1 cellular context compared by ENCODE assay signal in the genomic region with DNA sequence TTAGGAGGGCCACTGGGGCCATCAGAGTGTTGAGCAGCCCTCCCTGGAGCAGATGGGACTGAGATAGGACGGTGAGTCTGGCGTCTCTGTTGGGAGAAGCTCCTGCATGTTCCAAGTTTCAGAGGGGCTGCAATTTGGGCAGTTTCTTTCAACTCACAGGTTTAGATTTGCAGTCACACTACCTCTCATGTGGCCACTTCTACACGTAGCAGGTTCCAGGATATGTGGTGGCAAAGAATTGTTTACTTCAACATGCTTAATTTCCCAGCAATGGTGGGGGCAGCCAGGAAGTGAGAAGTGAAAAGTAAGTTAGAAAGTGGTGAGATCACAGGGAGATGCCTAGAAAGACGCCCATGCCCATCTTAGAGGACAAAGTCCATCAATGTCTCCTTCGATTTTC.
TF ChIP-seq lines count a peak whose summit lies in the region.

No MANE protein-coding gene starts in this region.

TF ChIP-seq in GM23338, 12 proteins besides CTCF, POLR2A, EP300 and RAD21 (continued from another document):
- TF ChIP-seq, protein P1, sequence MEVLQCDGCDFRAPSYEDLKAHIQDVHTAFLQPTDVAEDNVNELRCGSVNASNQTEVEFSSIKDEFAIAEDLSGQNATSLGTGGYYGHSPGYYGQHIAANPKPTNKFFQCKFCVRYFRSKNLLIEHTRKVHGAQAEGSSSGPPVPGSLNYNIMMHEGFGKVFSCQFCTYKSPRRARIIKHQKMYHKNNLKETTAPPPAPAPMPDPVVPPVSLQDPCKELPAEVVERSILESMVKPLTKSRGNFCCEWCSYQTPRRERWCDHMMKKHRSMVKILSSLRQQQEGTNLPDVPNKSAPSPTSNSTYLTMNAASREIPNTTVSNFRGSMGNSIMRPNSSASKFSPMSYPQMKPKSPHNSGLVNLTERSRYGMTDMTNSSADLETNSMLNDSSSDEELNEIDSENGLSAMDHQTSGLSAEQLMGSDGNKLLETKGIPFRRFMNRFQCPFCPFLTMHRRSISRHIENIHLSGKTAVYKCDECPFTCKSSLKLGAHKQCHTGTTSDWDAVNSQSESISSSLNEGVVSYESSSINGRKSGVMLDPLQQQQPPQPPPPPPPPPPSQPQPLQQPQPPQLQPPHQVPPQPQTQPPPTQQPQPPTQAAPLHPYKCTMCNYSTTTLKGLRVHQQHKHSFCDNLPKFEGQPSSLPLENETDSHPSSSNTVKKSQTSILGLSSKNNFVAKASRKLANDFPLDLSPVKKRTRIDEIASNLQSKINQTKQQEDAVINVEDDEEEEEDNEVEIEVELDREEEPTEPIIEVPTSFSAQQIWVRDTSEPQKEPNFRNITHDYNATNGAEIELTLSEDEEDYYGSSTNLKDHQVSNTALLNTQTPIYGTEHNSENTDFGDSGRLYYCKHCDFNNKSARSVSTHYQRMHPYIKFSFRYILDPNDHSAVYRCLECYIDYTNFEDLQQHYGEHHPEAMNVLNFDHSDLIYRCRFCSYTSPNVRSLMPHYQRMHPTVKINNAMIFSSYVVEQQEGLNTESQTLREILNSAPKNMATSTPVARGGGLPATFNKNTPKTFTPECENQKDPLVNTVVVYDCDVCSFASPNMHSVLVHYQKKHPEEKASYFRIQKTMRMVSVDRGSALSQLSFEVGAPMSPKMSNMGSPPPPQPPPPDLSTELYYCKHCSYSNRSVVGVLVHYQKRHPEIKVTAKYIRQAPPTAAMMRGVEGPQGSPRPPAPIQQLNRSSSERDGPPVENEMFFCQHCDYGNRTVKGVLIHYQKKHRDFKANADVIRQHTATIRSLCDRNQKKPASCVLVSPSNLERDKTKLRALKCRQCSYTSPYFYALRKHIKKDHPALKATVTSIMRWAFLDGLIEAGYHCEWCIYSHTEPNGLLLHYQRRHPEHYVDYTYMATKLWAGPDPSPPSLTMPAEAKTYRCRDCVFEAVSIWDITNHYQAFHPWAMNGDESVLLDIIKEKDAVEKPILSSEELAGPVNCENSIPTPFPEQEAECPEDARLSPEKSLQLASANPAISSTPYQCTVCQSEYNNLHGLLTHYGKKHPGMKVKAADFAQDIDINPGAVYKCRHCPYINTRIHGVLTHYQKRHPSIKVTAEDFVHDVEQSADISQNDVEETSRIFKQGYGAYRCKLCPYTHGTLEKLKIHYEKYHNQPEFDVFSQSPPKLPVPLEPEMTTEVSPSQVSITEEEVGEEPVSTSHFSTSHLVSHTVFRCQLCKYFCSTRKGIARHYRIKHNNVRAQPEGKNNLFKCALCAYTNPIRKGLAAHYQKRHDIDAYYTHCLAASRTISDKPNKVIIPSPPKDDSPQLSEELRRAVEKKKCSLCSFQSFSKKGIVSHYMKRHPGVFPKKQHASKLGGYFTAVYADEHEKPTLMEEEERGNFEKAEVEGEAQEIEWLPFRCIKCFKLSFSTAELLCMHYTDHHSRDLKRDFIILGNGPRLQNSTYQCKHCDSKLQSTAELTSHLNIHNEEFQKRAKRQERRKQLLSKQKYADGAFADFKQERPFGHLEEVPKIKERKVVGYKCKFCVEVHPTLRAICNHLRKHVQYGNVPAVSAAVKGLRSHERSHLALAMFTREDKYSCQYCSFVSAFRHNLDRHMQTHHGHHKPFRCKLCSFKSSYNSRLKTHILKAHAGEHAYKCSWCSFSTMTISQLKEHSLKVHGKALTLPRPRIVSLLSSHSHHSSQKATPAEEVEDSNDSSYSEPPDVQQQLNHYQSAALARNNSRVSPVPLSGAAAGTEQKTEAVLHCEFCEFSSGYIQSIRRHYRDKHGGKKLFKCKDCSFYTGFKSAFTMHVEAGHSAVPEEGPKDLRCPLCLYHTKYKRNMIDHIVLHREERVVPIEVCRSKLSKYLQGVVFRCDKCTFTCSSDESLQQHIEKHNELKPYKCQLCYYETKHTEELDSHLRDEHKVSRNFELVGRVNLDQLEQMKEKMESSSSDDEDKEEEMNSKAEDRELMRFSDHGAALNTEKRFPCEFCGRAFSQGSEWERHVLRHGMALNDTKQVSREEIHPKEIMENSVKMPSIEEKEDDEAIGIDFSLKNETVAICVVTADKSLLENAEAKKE (CRISPR knock-in tag; IDR thresholded peaks at IDR 0.05) = no peak
- TF ChIP-seq NANOG (IDR thresholded peaks at IDR 0.05; ENCODE audit: borderline replicate concordance) (no peak), CREB1 (CRISPR knock-in tag; IDR thresholded peaks at IDR 0.05; ENCODE audit: low read depth) (no peak), STAT1 (IDR thresholded peaks at IDR 0.05; ENCODE audit: unreplicated experiment) (no peak), ZNF114 (CRISPR knock-in tag; IDR thresholded peaks at IDR 0.05) (no peak), POLR2AphosphoS5 (IDR thresholded peaks at IDR 0.05; ENCODE audit: low read depth) (no peak), ZNF331 (CRISPR knock-in tag; IDR thresholded peaks at IDR 0.05; ENCODE audit: low read depth) (no peak), EZH2 (IDR thresholded peaks at IDR 0.05; ENCODE audit: low read depth, unreplicated experiment) (no peak), EZH2phosphoT487 (IDR thresholded peaks at IDR 0.05; ENCODE audit: unreplicated experiment) (no peak)
- TF ChIP-seq, protein P2, sequence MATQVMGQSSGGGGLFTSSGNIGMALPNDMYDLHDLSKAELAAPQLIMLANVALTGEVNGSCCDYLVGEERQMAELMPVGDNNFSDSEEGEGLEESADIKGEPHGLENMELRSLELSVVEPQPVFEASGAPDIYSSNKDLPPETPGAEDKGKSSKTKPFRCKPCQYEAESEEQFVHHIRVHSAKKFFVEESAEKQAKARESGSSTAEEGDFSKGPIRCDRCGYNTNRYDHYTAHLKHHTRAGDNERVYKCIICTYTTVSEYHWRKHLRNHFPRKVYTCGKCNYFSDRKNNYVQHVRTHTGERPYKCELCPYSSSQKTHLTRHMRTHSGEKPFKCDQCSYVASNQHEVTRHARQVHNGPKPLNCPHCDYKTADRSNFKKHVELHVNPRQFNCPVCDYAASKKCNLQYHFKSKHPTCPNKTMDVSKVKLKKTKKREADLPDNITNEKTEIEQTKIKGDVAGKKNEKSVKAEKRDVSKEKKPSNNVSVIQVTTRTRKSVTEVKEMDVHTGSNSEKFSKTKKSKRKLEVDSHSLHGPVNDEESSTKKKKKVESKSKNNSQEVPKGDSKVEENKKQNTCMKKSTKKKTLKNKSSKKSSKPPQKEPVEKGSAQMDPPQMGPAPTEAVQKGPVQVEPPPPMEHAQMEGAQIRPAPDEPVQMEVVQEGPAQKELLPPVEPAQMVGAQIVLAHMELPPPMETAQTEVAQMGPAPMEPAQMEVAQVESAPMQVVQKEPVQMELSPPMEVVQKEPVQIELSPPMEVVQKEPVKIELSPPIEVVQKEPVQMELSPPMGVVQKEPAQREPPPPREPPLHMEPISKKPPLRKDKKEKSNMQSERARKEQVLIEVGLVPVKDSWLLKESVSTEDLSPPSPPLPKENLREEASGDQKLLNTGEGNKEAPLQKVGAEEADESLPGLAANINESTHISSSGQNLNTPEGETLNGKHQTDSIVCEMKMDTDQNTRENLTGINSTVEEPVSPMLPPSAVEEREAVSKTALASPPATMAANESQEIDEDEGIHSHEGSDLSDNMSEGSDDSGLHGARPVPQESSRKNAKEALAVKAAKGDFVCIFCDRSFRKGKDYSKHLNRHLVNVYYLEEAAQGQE (IDR thresholded peaks at IDR 0.05; ENCODE audit: unreplicated experiment) = no peak
